Comparison of ENCODE assay signal across 14 cellular contexts in genomic region chr9:14278291-14278721, GRCh38. TPM values are rescaled to one million over a fixed set of nuclear protein-coding genes. Genes with fewer than 3 reads are reported as not detected.
DNase-seq lines count a peak whose midpoint lies in the region; FAIRE-seq and TF ChIP-seq lines count a peak whose summit lies in the region.
"Had no signal": no experiment of that assay in that cellular context is flagged by ENCODE, and none has a peak within 500 bp of the region (broad histone marks: within the 10 kb centered on the region; RNA-seq: fewer than 3 reads in every experiment).

No MANE protein-coding gene starts in this region.

- DNase-seq in AG20443 (ENCODE audit: low spot score) = peak; percentile 47
- peak; percentile 36 for DNase-seq in HT1080 (ENCODE audit: low read depth)
- peak; percentile 77 for DNase-seq in bronchial epithelial cell (ENCODE audit: low read depth)
- peak; percentile 57 for DNase-seq in kidney tubule cell (ENCODE audit: low spot score)
- no peak for DNase-seq in coronary artery (ENCODE audit: low spot score)
- no peak for DNase-seq in stimulated activated CD4-positive, alpha-beta T cell treated with anti-CD3 and anti-CD28 coated beads, Interleukin-12 subunit alpha, Interleukin-12 subunit beta, amount 100 ng/mL, for 4 hours
- no peak for DNase-seq in NCI-H1048 (lab: John Stamatoyannopoulos, UW)
- no peak for DNase-seq in H7
- DNase-seq: caudate nucleus; DMS79 treated with DMSO at 0.1 percent for 48 hours; stimulated activated naive CD8-positive, alpha-beta T cell treated with anti-CD3 and anti-CD28 coated beads, Interleukin-15, amount 100 ng/mL, for 72 hours; T-helper 17 cell had no signal

- H3K4me3 ChIP-seq in bronchial epithelial cell (ENCODE audit: low read depth, low read length) (no peak overlapping the region), coronary artery (no peak overlapping the region), H7 (ENCODE audit: insufficient read depth, low read depth, low read length) (no peak overlapping the region)
- H3K4me3 ChIP-seq: BLaER1, HAP-1 had no signal

- FAIRE-seq in bronchial epithelial cell (lab: Jason Lieb, UNC) = no peak

- TF ChIP-seq CTCF in bronchial epithelial cell (IDR thresholded peaks at IDR 0.05; ENCODE audit: insufficient read depth, low read length, severe bottlenecking) (no peak), coronary artery (IDR thresholded peaks at IDR 0.05) (no peak)

- H3K27me3 ChIP-seq in bronchial epithelial cell (ENCODE audit: control insufficient read depth, insufficient read depth, low read length) = no peaks in the 10 kb centered on the region
- no peaks in the 10 kb centered on the region for H3K27me3 ChIP-seq in H7 (ENCODE audit: control insufficient read depth, insufficient read depth, low read length)
- H3K27me3 ChIP-seq: BLaER1 had no signal

- H3K36me3 ChIP-seq in bronchial epithelial cell (ENCODE audit: control insufficient read depth, insufficient read depth, low read length) (no peaks in the 10 kb centered on the region), H7 (replicated peaks; ENCODE audit: control insufficient read depth, insufficient read depth, low read length) (no peaks in the 10 kb centered on the region)
- H3K36me3 ChIP-seq: BLaER1, HAP-1 had no signal

- peak overlapping the region in 1 of 2 donors; percentile 12 for H3K27ac ChIP-seq in coronary artery
- H3K27ac ChIP-seq: BLaER1 had no signal

RNA-seq across cellular contexts. Expression of gene NFIB, which starts 35.6 kb away (rescaled TPM):
- 8.8 and 10.9 TPM in 2 replicates for total RNA-seq in HT1080 (2014; rRNA removed; shearing (Covaris generic))
- 8.6 and 9.6 TPM in 2 replicates for polyA plus RNA-seq in HT1080 (2015; cell fraction: cytosol; rRNA removed)
- 9.4 and 13.5 TPM in 2 replicates for polyA plus RNA-seq in HT1080 (2015; cell fraction: nucleus; rRNA removed)
- total RNA-seq in bronchial epithelial cell = 11.6 and 11.9 TPM in 2 replicates
- total RNA-seq in H7 (2014; rRNA removed; shearing (Covaris generic)) = 3.7 and 5.0 TPM in 2 replicates

Comparison
In these comparisons a context has a peak if more than half of its experiments do, and no peak if none do; other contexts are left out.
1. DNase-seq: peak in AG20443 (single experiment), HT1080 (single experiment), bronchial epithelial cell (single experiment) and kidney tubule cell (single experiment); none in coronary artery (single experiment), stimulated activated CD4-positive, alpha-beta T cell treated with anti-CD3 and anti-CD28 coated beads, Interleukin-12 subunit alpha, Interleukin-12 subunit beta, amount 100 ng/mL, for 4 hours (single experiment), NCI-H1048 (single experiment) and H7 (single experiment).